8 cellular contexts compared by ENCODE assay signal in genomic region chr17:77322534-77323412, GRCh38.
DNase-seq lines count a peak whose midpoint lies in the region; ATAC-seq and TF ChIP-seq lines count a peak whose summit lies in the region.

No MANE protein-coding gene starts in this region.

- intact Hi-C loops in spleen (cut with DNase I; ENCODE audit: low total_unique reads) = no loop called here

- H3K36me3 ChIP-seq in spleen = peaks cover 0 to 10% (median 0%) of the 10 kb centered on the region in 6 donors

- DNase-seq in GM03348 (ENCODE audit: low spot score) = peak; percentile 93
- DNase-seq in astrocyte of the spinal cord (ENCODE audit: low read depth, low spot score) = peak; percentile 100
- DNase-seq in iris pigment epithelial cell (ENCODE audit: low read depth) = peak; percentile 98
- peak; percentile 86 for DNase-seq in spleen
- no peak for DNase-seq in DMS 273 treated with DMSO at 0.1 percent for 48 hours (lab: John Stamatoyannopoulos, UW)

- peak; percentile 2; the same call in 1 of the 2 replicates for TF ChIP-seq RAD21 in Ishikawa (IDR thresholded peaks at IDR 0.05; ENCODE audit: low read depth)

- ATAC-seq in HG02884 (IDR thresholded peaks at IDR 0.05; ENCODE audit: unreplicated experiment) (no peak), HG02678 (IDR thresholded peaks at IDR 0.05; ENCODE audit: unreplicated experiment) (no peak)

- H3K4me3 ChIP-seq in astrocyte of the spinal cord (ENCODE audit: low read depth, low read length) (peak overlapping the region; percentile 30), spleen (peak overlapping the region in 7 of 8 donors; percentile 19 to 70 (median 24))

- no peaks in the 10 kb centered on the region for H3K9me3 ChIP-seq in spleen

- no peak; the same call in 1 of the 2 replicates for TF ChIP-seq EP300 in Ishikawa (IDR thresholded peaks at IDR 0.05; ENCODE audit: borderline replicate concordance)

- 26 to 41% (median 38%) methylated on average over 18 to 31 of the region's 31 CpGs for WGBS in spleen, 5 donors

- in situ Hi-C loops in astrocyte of the spinal cord (cut with HindIII; ENCODE audit: low sequenced_read_pairs) = no loop called here

- H3K4me1 ChIP-seq in spleen = peaks cover 69 to 100% (median 96%) of the 10 kb centered on the region in 6 donors

- H3K27ac ChIP-seq in spleen = peak overlapping the region; percentile 73 to 97 (median 89)

- TF ChIP-seq POLR2A in spleen (IDR thresholded peaks at IDR 0.05) = no peak

- TF ChIP-seq CTCF in astrocyte of the spinal cord (IDR thresholded peaks at IDR 0.05; ENCODE audit: low read depth, low read length) (no peak), spleen (IDR thresholded peaks at IDR 0.05 in 8 of 11, conservative IDR thresholded peaks at IDR 0.05 in 3 of 11) (no peak)

- no peaks in the 10 kb centered on the region for H3K27me3 ChIP-seq in spleen (replicated peaks in 1 of 7)

TF ChIP-seq in Ishikawa, 13 proteins besides CTCF, POLR2A, EP300 and RAD21:
- no peak; the same call in 1 of the 2 replicates for TF ChIP-seq TAF1 (IDR thresholded peaks at IDR 0.05; ENCODE audit: low read depth)
- TF ChIP-seq CREB1 (IDR thresholded peaks at IDR 0.05; ENCODE audit: low read depth) = no peak
- peak; percentile 50; the same call in 1 of the 2 replicates for TF ChIP-seq NFIC (IDR thresholded peaks at IDR 0.05)
- no peak for TF ChIP-seq TEAD4 (IDR thresholded peaks at IDR 0.05)
- TF ChIP-seq USF1 (IDR thresholded peaks at IDR 0.05) = no peak
- TF ChIP-seq FOXM1 (IDR thresholded peaks at IDR 0.05; ENCODE audit: borderline replicate concordance, low read depth) = no peak
- TF ChIP-seq EGR1 (IDR thresholded peaks at IDR 0.05) = no peak
- peak; percentile 67; the same call in 1 of the 2 replicates for TF ChIP-seq TCF12 (IDR thresholded peaks at IDR 0.05; ENCODE audit: low read depth)
- TF ChIP-seq, protein P1, sequence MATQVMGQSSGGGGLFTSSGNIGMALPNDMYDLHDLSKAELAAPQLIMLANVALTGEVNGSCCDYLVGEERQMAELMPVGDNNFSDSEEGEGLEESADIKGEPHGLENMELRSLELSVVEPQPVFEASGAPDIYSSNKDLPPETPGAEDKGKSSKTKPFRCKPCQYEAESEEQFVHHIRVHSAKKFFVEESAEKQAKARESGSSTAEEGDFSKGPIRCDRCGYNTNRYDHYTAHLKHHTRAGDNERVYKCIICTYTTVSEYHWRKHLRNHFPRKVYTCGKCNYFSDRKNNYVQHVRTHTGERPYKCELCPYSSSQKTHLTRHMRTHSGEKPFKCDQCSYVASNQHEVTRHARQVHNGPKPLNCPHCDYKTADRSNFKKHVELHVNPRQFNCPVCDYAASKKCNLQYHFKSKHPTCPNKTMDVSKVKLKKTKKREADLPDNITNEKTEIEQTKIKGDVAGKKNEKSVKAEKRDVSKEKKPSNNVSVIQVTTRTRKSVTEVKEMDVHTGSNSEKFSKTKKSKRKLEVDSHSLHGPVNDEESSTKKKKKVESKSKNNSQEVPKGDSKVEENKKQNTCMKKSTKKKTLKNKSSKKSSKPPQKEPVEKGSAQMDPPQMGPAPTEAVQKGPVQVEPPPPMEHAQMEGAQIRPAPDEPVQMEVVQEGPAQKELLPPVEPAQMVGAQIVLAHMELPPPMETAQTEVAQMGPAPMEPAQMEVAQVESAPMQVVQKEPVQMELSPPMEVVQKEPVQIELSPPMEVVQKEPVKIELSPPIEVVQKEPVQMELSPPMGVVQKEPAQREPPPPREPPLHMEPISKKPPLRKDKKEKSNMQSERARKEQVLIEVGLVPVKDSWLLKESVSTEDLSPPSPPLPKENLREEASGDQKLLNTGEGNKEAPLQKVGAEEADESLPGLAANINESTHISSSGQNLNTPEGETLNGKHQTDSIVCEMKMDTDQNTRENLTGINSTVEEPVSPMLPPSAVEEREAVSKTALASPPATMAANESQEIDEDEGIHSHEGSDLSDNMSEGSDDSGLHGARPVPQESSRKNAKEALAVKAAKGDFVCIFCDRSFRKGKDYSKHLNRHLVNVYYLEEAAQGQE (IDR thresholded peaks at IDR 0.05; ENCODE audit: low read depth) = no peak
- TF ChIP-seq ZBTB7A (IDR thresholded peaks at IDR 0.05; ENCODE audit: low read depth) = peak; percentile 98
- no peak for TF ChIP-seq CEBPB (IDR thresholded peaks at IDR 0.05)
- no peak for TF ChIP-seq YY1 (IDR thresholded peaks at IDR 0.05; ENCODE audit: low read depth)
- TF ChIP-seq, protein P2, sequence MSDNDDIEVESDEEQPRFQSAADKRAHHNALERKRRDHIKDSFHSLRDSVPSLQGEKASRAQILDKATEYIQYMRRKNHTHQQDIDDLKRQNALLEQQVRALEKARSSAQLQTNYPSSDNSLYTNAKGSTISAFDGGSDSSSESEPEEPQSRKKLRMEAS (IDR thresholded peaks at IDR 0.05) = peak; percentile 77; the same call in 1 of the 2 replicates
